Comparison of ENCODE assay signal across 8 cellular contexts in genomic region chr6:19836799-19837510, GRCh38. TPM values are rescaled to one million over a fixed set of nuclear protein-coding genes. Genes with fewer than 3 reads are reported as not detected.
DNase-seq lines count a peak whose midpoint lies in the region; ATAC-seq, FAIRE-seq and TF ChIP-seq lines count a peak whose summit lies in the region.

Gene ID4 (plus strand): TSS chr6:19837370. CDS start chr6:19837755, 385 bp downstream.

- FAIRE-seq in GM12891 (lab: Jason Lieb, UNC): no peak

- peak within 1 kb of the TSS; percentile 51 for H3K18ac ChIP-seq in IMR-90 (ENCODE audit: low read depth, low read length)

- no TSS peak for BruUV-seq in IMR-90 (replicated peaks; lab: Mats Ljungman, UMichigan)

- intact Hi-C loops in IMR-90 (cut with micrococcal nuclease): loop anchor here (1.0 to 5.0 kb wide), 3 partner anchors 33 to 120 kb away; no protein-coding TSS in a partner anchor
- intact Hi-C loops in heart left ventricle (cut with DNase I): loop anchor here in 2 of 10 donors (2.0 kb wide), 1 partner anchor 32 kb away; no protein-coding TSS in a partner anchor
- intact Hi-C loops in ovary (cut with DNase I): loop anchor here in 1 of 4 donors (5.0 kb wide), 1 partner anchor 35 kb away; no protein-coding TSS in a partner anchor

- H2AK5ac ChIP-seq in IMR-90 (ENCODE audit: low read depth, low read length): peak within 1 kb of the TSS; percentile 35; the same call in 1 of the 2 replicates

- no peak for TF ChIP-seq CTCF in IMR-90 (conservative IDR thresholded peaks at IDR 0.05; ENCODE audit: low read depth, low read length)
- TF ChIP-seq CTCF in heart left ventricle (IDR thresholded peaks at IDR 0.05): no peak
- TF ChIP-seq CTCF in ovary (IDR thresholded peaks at IDR 0.05): no peak

- peak within 1 kb of the TSS; percentile 43 for H3K56ac ChIP-seq in IMR-90 (ENCODE audit: extremely low read depth, insufficient read depth, low read length)

- H3K79me1 ChIP-seq in IMR-90 (ENCODE audit: low read depth in 1 of 2, low read length in 2 of 2): peaks cover 0 to 9% of the 10 kb centered on the region in 2 experiments; a peak in 2 of 4 replicates

- peak within 1 kb of the TSS; percentile 95 for H2AFZ ChIP-seq in IMR-90 (replicated peaks; ENCODE audit: low read length, poor library complexity)

- H4K8ac ChIP-seq in IMR-90 (ENCODE audit: low read depth in 2 of 2, low read length in 2 of 2): peak within 1 kb of the TSS; percentile 62 to 83

- peak within 1 kb of the TSS; percentile 73; the same call in 1 of the 3 replicates for H2BK15ac ChIP-seq in IMR-90 (ENCODE audit: low read depth, low read length)

- H3K36me3 ChIP-seq in IMR-90 (ENCODE audit: control insufficient read depth, insufficient read depth, low read length) (no peaks in the 10 kb centered on the region), heart left ventricle (no peaks in the 10 kb centered on the region), ovary (no peaks in the 10 kb centered on the region)

- H3K4me2 ChIP-seq in IMR-90 (ENCODE audit: low read depth, low read length): peak within 1 kb of the TSS; percentile 94

- H2BK5ac ChIP-seq in IMR-90 (ENCODE audit: low read depth, low read length, poor library complexity, severe bottlenecking): peak within 1 kb of the TSS; percentile 60

- H3K9me1 ChIP-seq in IMR-90 (ENCODE audit: insufficient read depth, low read length): no peaks in the 10 kb centered on the region

- H2BK120ac ChIP-seq in IMR-90 (ENCODE audit: low read depth, low read length): peak within 1 kb of the TSS; percentile 71; the same call in 1 of the 2 replicates

- POLR2A ChIA-PET in IMR-90 (lab: Charles Lee; ENCODE audit: unreplicated experiment): interaction anchor here (0.5 to 0.6 kb wide), 4 partner anchors 19 to 217 kb away, joined by 3 to 24 read pairs (median 3); no protein-coding TSS in a partner anchor

- in situ Hi-C loops in IMR-90 (cut with MboI; ENCODE audit: low sequenced_read_pairs): no loop called here

- TF ChIP-seq RAD21 in IMR-90 (IDR thresholded peaks at IDR 0.05; ENCODE audit: low read length): no peak

- H3K4me3 ChIP-seq in IMR-90 (ENCODE audit: insufficient read depth, low read depth, low read length) (peak within 1 kb of the TSS; percentile 78), heart left ventricle (peak within 1 kb of the TSS; percentile 57 to 84 (median 62)), ovary (peak within 1 kb of the TSS; percentile 91)

- peak within 1 kb of the TSS; percentile 84 for H4K91ac ChIP-seq in IMR-90 (ENCODE audit: insufficient read depth, low read depth, low read length)

- H2AK9ac ChIP-seq in IMR-90 (replicated peaks; ENCODE audit: low read depth, low read length, poor library complexity): peak within 1 kb of the TSS; percentile 43

- peak within 1 kb of the TSS; percentile 73 for H3K23ac ChIP-seq in IMR-90 (ENCODE audit: low read depth, low read length)

- H3K4me1 ChIP-seq in IMR-90 (ENCODE audit: control insufficient read depth, insufficient read depth, low read length): no peaks in the 10 kb centered on the region
- H3K4me1 ChIP-seq in heart left ventricle: peaks cover 0 to 19% (median 7%) of the 10 kb centered on the region in 12 donors
- H3K4me1 ChIP-seq in ovary (ENCODE audit: insufficient read depth): no peaks in the 10 kb centered on the region

- H3K27ac ChIP-seq in IMR-90 (ENCODE audit: insufficient read depth, low read length) (peak within 1 kb of the TSS; percentile 89), heart left ventricle (peak within 1 kb of the TSS; percentile 28 to 89 (median 73)), ovary (peak within 1 kb of the TSS; percentile 65 to 88)

- H4K5ac ChIP-seq in IMR-90 (ENCODE audit: low read depth, low read length): peak within 1 kb of the TSS; percentile 69

- dilution Hi-C loops in IMR-90 (cut with HindIII; ENCODE audit: low sequenced_read_pairs, unreplicated experiment): no loop called here

- peak within 1 kb of the TSS; percentile 90 for H3K9ac ChIP-seq in IMR-90 (ENCODE audit: low read depth, low read length)

- H3K9me3 ChIP-seq in IMR-90 (ENCODE audit: control insufficient read depth, insufficient read depth, low read length): no peaks in the 10 kb centered on the region
- H3K9me3 ChIP-seq in heart left ventricle: no peaks in the 10 kb centered on the region
- no peaks in the 10 kb centered on the region for H3K9me3 ChIP-seq in ovary

- peak within 1 kb of the TSS; percentile 79 for H3K4ac ChIP-seq in IMR-90 (ENCODE audit: low read depth, low read length)

- H4K20me1 ChIP-seq in IMR-90 (ENCODE audit: insufficient read depth, low read length): peaks cover 10% of the 10 kb centered on the region; the same call in 1 of the 2 replicates

- ATAC-seq in IMR-90 (ENCODE audit: low read depth): peak; percentile 90
- ATAC-seq in heart left ventricle: peak; percentile 95 to 97 (median 96)
- ATAC-seq in GM19463 (IDR thresholded peaks at IDR 0.05; ENCODE audit: unreplicated experiment): no peak

- DNase-seq in AG20443 (ENCODE audit: low spot score) (peak; percentile 99), IMR-90 (peak; percentile 96), amniotic epithelial cell (ENCODE audit: low read depth) (peak; percentile 94), heart left ventricle (peak; percentile 91 to 95 (median 94)), ovary (peak; percentile 87 to 96 (median 95)), GM12891 (ENCODE audit: insufficient read length, low spot score) (no peak), RPMI8226 (no peak)

- H3K27me3 ChIP-seq in IMR-90 (ENCODE audit: control insufficient read depth, insufficient read depth, low read length): no peaks in the 10 kb centered on the region
- peaks cover 0 to 61% (median 5%) of the 10 kb centered on the region in 9 donors for H3K27me3 ChIP-seq in heart left ventricle
- H3K27me3 ChIP-seq in ovary: no peaks in the 10 kb centered on the region

- no peak for TF ChIP-seq EP300 in ovary (IDR thresholded peaks at IDR 0.05)

- peak within 1 kb of the TSS; percentile 66 for H3K14ac ChIP-seq in IMR-90 (replicated peaks; ENCODE audit: low read depth, low read length)

- CTCF ChIA-PET in IMR-90 (lab: Yijun Ruan, JAX): interaction anchor here (0.5 to 0.8 kb wide), 3 partner anchors 209 to 1286 kb away, joined by 3 to 5 read pairs (median 4); no protein-coding TSS in a partner anchor

- H2BK20ac ChIP-seq in IMR-90 (ENCODE audit: low read depth, low read length): 0 out of 2 replicates have a peak within 1 kb of the TSS, but pooled peaks have one; percentile 50

- peak; percentile 99 for TF ChIP-seq POLR2A in IMR-90 (IDR thresholded peaks at IDR 0.05; ENCODE audit: low read depth, low read length)
- TF ChIP-seq POLR2A in heart left ventricle (IDR thresholded peaks at IDR 0.05): peak; percentile 81 to 95
- TF ChIP-seq POLR2A in ovary (IDR thresholded peaks at IDR 0.05): peak; percentile 93
- TF ChIP-seq POLR2A in GM12891 (IDR thresholded peaks at IDR 0.05; ENCODE audit: low read depth, low read length): no peak

- 2% methylated on average over 19 of the region's 71 CpGs; no CpG with 5 or more reads in 1 of the 2 experiments for whole genome bisulfite sequencing in IMR-90 (ENCODE audit: extremely low coverage in 2 of 2, insufficient read length in 1 of 2), 2 experiments
- 2 to 4% (median 3%) methylated on average over 25 to 71 of the region's 71 CpGs for WGBS in heart left ventricle, 4 donors
- WGBS in ovary, 3 donors: 1 to 6% (median 2%) methylated on average over 60 to 71 of the region's 71 CpGs

TF ChIP-seq in IMR-90, 13 proteins besides CTCF, POLR2A, EP300 and RAD21:
- TF ChIP-seq SMC3 (IDR thresholded peaks at IDR 0.05; ENCODE audit: low read depth, low read length): peak; percentile 9; the same call in 1 of the 2 replicates
- peak; percentile 97 for TF ChIP-seq MAZ (IDR thresholded peaks at IDR 0.05; ENCODE audit: borderline replicate concordance, low read depth, low read length)
- peak; percentile 33 for TF ChIP-seq RCOR1 (IDR thresholded peaks at IDR 0.05; ENCODE audit: insufficient replicate concordance, low read length)
- peak; percentile 54 for TF ChIP-seq BHLHE40 (IDR thresholded peaks at IDR 0.05; ENCODE audit: low read depth, low read length)
- TF ChIP-seq FOS (IDR thresholded peaks at IDR 0.05; ENCODE audit: low read depth, low read length): no peak

TF ChIP-seq in GM12891, 5 proteins besides CTCF, POLR2A, EP300 and RAD21:
- no peak for TF ChIP-seq TAF1 (IDR thresholded peaks at IDR 0.05; ENCODE audit: low read depth, low read length)
- TF ChIP-seq PAX5 (IDR thresholded peaks at IDR 0.05; ENCODE audit: insufficient read depth, low read length, severe bottlenecking): no peak
- TF ChIP-seq POLR2AphosphoS5 (IDR thresholded peaks at IDR 0.05; ENCODE audit: low read depth, low read length): no peak
- TF ChIP-seq SPI1 (IDR thresholded peaks at IDR 0.05; ENCODE audit: low read depth, low read length): no peak
- no peak for TF ChIP-seq POU2F2 (IDR thresholded peaks at IDR 0.05; ENCODE audit: low read depth, low read length)

RNA-seq across cellular contexts. Expression of gene ID4, which starts in this region (rescaled TPM):
- total RNA-seq in IMR-90 (2012; rRNA removed) (3.0 and 11.1 TPM in 2 replicates), heart left ventricle (10 to 100 TPM in 1 of 9 donors, 1 to 10 TPM in 8; 1.5 to 29.6 (median 2.7) TPM), ovary (100 to 1,000 TPM in 1 of 7 donors, 10 to 100 TPM in 5, 1 to 10 TPM in 1; 9.9 to 169 (median 49.2) TPM)
- polyA plus RNA-seq in IMR-90 (2012; rRNA removed) (3.6 and 7.3 TPM in 2 replicates), heart left ventricle (1 to 10 TPM; 3.7 to 5.9 TPM), ovary (10 to 100 TPM; 40.6 to 63.9 TPM)
- 4.3 and 6.7 TPM in 2 replicates for polyA plus RNA-seq in IMR-90 (2012; cell fraction: cytosol; rRNA removed)
- polyA plus RNA-seq in IMR-90 (2012; cell fraction: nucleus; rRNA removed; ENCODE audit: low replicate concordance): 32.9 and 35.8 TPM in 2 replicates
- not detected for polyA plus RNA-seq in GM12891 (2012; ENCODE audit: low read depth, missing spikeins)

Comparison
In these comparisons a context has a peak if more than half of its experiments do, and no peak if none do; other contexts are left out.
1. DNase-seq: peak in AG20443 (single experiment), IMR-90 (single experiment), amniotic epithelial cell (single experiment), heart left ventricle (5 of 5) and ovary (5 of 5); none in GM12891 (single experiment) and RPMI8226 (single experiment).
2. Peak in every context shown above with its lines, with median percentiles within 50 percentile points of each other: H3K27ac ChIP-seq and H3K4me3 ChIP-seq.